ENCODE assay signal across 1 cellular context in genomic region chr1:53889304-53890298, GRCh38.
TF ChIP-seq lines count a peak whose summit lies in the region.

Gene YIPF1 (minus strand): TSS chr1:53889797. CDS start chr1:53888937, 860 bp downstream.

TF ChIP-seq in K562, 482 proteins besides CTCF, POLR2A, EP300 and RAD21 (continued from another document and continues in another):
- TF ChIP-seq ZNF609 (CRISPR knock-in tag; IDR thresholded peaks at IDR 0.05; ENCODE audit: borderline replicate concordance) (no peak), SMARCC2 (IDR thresholded peaks at IDR 0.05; ENCODE audit: low read depth) (no peak), GABPA (tag; conservative IDR thresholded peaks at IDR 0.05; ENCODE audit: low read depth) (peak; percentile 87), CBX5 (IDR thresholded peaks at IDR 0.05; ENCODE audit: borderline replicate concordance, low read depth) (0 out of 2 replicates have a peak, but pooled peaks have one; percentile 8), CHD2 (IDR thresholded peaks at IDR 0.05; ENCODE audit: low read depth, low read length) (peak; percentile 12; the same call in 1 of the 2 replicates), CHD4 (IDR thresholded peaks at IDR 0.05; ENCODE audit: insufficient read depth, insufficient replicate concordance, low read depth, low read length, poor library complexity, severe bottlenecking) (peak; percentile 100), MECOM (CRISPR knock-in tag; IDR thresholded peaks at IDR 0.05) (no peak), RBM17 (IDR thresholded peaks at IDR 0.05; ENCODE audit: borderline replicate concordance, low read depth, low read length) (no peak), FOXA3 (CRISPR knock-in tag; conservative IDR thresholded peaks at IDR 0.05 in 1 of 2, IDR thresholded peaks at IDR 0.05 in 1 of 2) (no peak), MTF1 (CRISPR knock-in tag; IDR thresholded peaks at IDR 0.05; ENCODE audit: borderline replicate concordance) (no peak), THRA (IDR thresholded peaks at IDR 0.05) (no peak), STAT5B (CRISPR knock-in tag; IDR thresholded peaks at IDR 0.05) (no peak), POLR2AphosphoS5 (IDR thresholded peaks at IDR 0.05; ENCODE audit: control insufficient read depth, insufficient read depth, low read depth, low read length) (peak; percentile 48; the same call in 1 of the 2 replicates), ARID4B (CRISPR knock-in tag; IDR thresholded peaks at IDR 0.05) (peak; percentile 89), GATA2 (CRISPR knock-in tag; IDR thresholded peaks at IDR 0.05) (no peak), SAFB2 (IDR thresholded peaks at IDR 0.05; ENCODE audit: borderline replicate concordance, low read depth, low read length, severe bottlenecking) (no peak), POLR2H (tag; IDR thresholded peaks at IDR 0.05; ENCODE audit: low read depth) (no peak), DDX20 (tag; IDR thresholded peaks at IDR 0.05; ENCODE audit: low read depth) (no peak; the same call in 1 of the 2 replicates), KDM1A (IDR thresholded peaks at IDR 0.05) (peak; percentile 98 to 99), BRF1 (IDR thresholded peaks at IDR 0.05; ENCODE audit: borderline replicate concordance, extremely low read depth, insufficient read length) (no peak), SNRNP70 (optimal IDR thresholded peaks at IDR 0.05; ENCODE audit: low read depth, low read length) (no peak), CHD1 (IDR thresholded peaks at IDR 0.05; ENCODE audit: low read length) (peak; percentile 80), WHSC1 (IDR thresholded peaks at IDR 0.05; ENCODE audit: low read length) (no peak), SP1 (CRISPR knock-in tag; IDR thresholded peaks at IDR 0.05) (peak; percentile 92), PHF20 (IDR thresholded peaks at IDR 0.05; ENCODE audit: partially characterized antibody) (peak; percentile 91), THAP7 (CRISPR knock-in tag; IDR thresholded peaks at IDR 0.05) (no peak), SPI1 (IDR thresholded peaks at IDR 0.05; ENCODE audit: borderline replicate concordance, low read depth, low read length) (peak; percentile 33; the same call in 1 of the 2 replicates), FOXK1 (CRISPR knock-in tag; IDR thresholded peaks at IDR 0.05; ENCODE audit: borderline replicate concordance) (no peak), CSDE1 (IDR thresholded peaks at IDR 0.05) (no peak), ZNF644 (tag; IDR thresholded peaks at IDR 0.05; ENCODE audit: low read depth) (no peak), EP400 (IDR thresholded peaks at IDR 0.05) (peak; percentile 23), HNRNPLL (IDR thresholded peaks at IDR 0.05; ENCODE audit: low read depth, low read length, poor library complexity, severe bottlenecking) (no peak), ZNF311 (CRISPR knock-in tag; IDR thresholded peaks at IDR 0.05) (no peak), MYNN (IDR thresholded peaks at IDR 0.05) (no peak), MYNN (CRISPR knock-in tag; IDR thresholded peaks at IDR 0.05) (no peak), JUNB (CRISPR knock-in tag; conservative IDR thresholded peaks at IDR 0.05) (no peak), EGR1 (conservative IDR thresholded peaks at IDR 0.05) (peak; percentile 47; the same call in 1 of the 2 replicates), RBM34 (IDR thresholded peaks at IDR 0.05; ENCODE audit: borderline replicate concordance, insufficient read depth, low read length) (no peak)
- TF ChIP-seq, protein P1, sequence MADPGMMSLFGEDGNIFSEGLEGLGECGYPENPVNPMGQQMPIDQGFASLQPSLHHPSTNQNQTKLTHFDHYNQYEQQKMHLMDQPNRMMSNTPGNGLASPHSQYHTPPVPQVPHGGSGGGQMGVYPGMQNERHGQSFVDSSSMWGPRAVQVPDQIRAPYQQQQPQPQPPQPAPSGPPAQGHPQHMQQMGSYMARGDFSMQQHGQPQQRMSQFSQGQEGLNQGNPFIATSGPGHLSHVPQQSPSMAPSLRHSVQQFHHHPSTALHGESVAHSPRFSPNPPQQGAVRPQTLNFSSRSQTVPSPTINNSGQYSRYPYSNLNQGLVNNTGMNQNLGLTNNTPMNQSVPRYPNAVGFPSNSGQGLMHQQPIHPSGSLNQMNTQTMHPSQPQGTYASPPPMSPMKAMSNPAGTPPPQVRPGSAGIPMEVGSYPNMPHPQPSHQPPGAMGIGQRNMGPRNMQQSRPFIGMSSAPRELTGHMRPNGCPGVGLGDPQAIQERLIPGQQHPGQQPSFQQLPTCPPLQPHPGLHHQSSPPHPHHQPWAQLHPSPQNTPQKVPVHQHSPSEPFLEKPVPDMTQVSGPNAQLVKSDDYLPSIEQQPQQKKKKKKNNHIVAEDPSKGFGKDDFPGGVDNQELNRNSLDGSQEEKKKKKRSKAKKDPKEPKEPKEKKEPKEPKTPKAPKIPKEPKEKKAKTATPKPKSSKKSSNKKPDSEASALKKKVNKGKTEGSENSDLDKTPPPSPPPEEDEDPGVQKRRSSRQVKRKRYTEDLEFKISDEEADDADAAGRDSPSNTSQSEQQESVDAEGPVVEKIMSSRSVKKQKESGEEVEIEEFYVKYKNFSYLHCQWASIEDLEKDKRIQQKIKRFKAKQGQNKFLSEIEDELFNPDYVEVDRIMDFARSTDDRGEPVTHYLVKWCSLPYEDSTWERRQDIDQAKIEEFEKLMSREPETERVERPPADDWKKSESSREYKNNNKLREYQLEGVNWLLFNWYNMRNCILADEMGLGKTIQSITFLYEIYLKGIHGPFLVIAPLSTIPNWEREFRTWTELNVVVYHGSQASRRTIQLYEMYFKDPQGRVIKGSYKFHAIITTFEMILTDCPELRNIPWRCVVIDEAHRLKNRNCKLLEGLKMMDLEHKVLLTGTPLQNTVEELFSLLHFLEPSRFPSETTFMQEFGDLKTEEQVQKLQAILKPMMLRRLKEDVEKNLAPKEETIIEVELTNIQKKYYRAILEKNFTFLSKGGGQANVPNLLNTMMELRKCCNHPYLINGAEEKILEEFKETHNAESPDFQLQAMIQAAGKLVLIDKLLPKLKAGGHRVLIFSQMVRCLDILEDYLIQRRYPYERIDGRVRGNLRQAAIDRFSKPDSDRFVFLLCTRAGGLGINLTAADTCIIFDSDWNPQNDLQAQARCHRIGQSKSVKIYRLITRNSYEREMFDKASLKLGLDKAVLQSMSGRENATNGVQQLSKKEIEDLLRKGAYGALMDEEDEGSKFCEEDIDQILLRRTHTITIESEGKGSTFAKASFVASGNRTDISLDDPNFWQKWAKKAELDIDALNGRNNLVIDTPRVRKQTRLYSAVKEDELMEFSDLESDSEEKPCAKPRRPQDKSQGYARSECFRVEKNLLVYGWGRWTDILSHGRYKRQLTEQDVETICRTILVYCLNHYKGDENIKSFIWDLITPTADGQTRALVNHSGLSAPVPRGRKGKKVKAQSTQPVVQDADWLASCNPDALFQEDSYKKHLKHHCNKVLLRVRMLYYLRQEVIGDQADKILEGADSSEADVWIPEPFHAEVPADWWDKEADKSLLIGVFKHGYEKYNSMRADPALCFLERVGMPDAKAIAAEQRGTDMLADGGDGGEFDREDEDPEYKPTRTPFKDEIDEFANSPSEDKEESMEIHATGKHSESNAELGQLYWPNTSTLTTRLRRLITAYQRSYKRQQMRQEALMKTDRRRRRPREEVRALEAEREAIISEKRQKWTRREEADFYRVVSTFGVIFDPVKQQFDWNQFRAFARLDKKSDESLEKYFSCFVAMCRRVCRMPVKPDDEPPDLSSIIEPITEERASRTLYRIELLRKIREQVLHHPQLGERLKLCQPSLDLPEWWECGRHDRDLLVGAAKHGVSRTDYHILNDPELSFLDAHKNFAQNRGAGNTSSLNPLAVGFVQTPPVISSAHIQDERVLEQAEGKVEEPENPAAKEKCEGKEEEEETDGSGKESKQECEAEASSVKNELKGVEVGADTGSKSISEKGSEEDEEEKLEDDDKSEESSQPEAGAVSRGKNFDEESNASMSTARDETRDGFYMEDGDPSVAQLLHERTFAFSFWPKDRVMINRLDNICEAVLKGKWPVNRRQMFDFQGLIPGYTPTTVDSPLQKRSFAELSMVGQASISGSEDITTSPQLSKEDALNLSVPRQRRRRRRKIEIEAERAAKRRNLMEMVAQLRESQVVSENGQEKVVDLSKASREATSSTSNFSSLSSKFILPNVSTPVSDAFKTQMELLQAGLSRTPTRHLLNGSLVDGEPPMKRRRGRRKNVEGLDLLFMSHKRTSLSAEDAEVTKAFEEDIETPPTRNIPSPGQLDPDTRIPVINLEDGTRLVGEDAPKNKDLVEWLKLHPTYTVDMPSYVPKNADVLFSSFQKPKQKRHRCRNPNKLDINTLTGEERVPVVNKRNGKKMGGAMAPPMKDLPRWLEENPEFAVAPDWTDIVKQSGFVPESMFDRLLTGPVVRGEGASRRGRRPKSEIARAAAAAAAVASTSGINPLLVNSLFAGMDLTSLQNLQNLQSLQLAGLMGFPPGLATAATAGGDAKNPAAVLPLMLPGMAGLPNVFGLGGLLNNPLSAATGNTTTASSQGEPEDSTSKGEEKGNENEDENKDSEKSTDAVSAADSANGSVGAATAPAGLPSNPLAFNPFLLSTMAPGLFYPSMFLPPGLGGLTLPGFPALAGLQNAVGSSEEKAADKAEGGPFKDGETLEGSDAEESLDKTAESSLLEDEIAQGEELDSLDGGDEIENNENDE (IDR thresholded peaks at IDR 0.05; ENCODE audit: low read depth, low read length) = no peak
